ENCODE assay signal across 26 cellular contexts in genomic region chr3:153722157-153722556, GRCh38.
DNase-seq lines count a peak whose midpoint lies in the region; ATAC-seq and TF ChIP-seq lines count a peak whose summit lies in the region.
"Had no signal": no experiment of that assay in that cellular context is flagged by ENCODE, and none has a peak within 500 bp of the region (broad histone marks: within the 10 kb centered on the region; RNA-seq: fewer than 3 reads in every experiment).

No MANE protein-coding gene starts in this region.

- H3K36me3 ChIP-seq in GM23338 (ENCODE audit: insufficient read depth) (no peaks in the 10 kb centered on the region), PC-9 (ENCODE audit: low read depth) (no peaks in the 10 kb centered on the region)
- H3K36me3 ChIP-seq: BE2C, BLaER1 had no signal

- H3K4me3 ChIP-seq in GM23338 (no peak overlapping the region), PC-9 (no peak overlapping the region)
- H3K4me3 ChIP-seq: BLaER1, GM12878 had no signal

- H3K79me2 ChIP-seq in GM23338 (replicated peaks; ENCODE audit: insufficient read depth) = no peaks in the 10 kb centered on the region
- H3K79me2 ChIP-seq in PC-9 (ENCODE audit: low read depth) = no peaks in the 10 kb centered on the region

- no TSS peak for BruUV-seq in PC-9 (replicated peaks; lab: Mats Ljungman, UMichigan)

- H2AFZ ChIP-seq in GM23338 = 0 out of 2 replicates have a peak overlapping the region, but pooled peaks have one; percentile 49
- H2AFZ ChIP-seq in PC-9 = 0 out of 2 replicates have a peak overlapping the region, but pooled peaks have one; percentile 50

- TF ChIP-seq CTCF in GM23338 (conservative IDR thresholded peaks at IDR 0.05; ENCODE audit: low read depth in 2 of 2) (no peak), PC-9 (conservative IDR thresholded peaks at IDR 0.05) (no peak), nephron progenitor cell (IDR thresholded peaks at IDR 0.05) (no peak)

- no peaks in the 10 kb centered on the region for H3K36me3 Mint-ChIP-seq in GM23338 (ENCODE audit: low read depth)
- H3K36me3 Mint-ChIP-seq in nephron progenitor cell (ENCODE audit: low read depth) = no peaks in the 10 kb centered on the region
- H3K36me3 Mint-ChIP-seq: CD14-positive monocyte; CD4-positive, alpha-beta memory T cell; CD4-positive, CD25-positive, alpha-beta regulatory T cell had no signal

- H3F3A ChIP-seq in GM23338 (replicated peaks; ENCODE audit: low read depth) (no peaks in the 10 kb centered on the region), PC-9 (ENCODE audit: insufficient read depth, low read depth) (no peaks in the 10 kb centered on the region)

- intact Hi-C loops in PC-9 (cut with micrococcal nuclease; ENCODE audit: unreplicated experiment) = no loop called here

- no peaks in the 10 kb centered on the region for H4K20me1 ChIP-seq in GM23338 (replicated peaks; ENCODE audit: insufficient read depth)
- no peaks in the 10 kb centered on the region for H4K20me1 ChIP-seq in PC-9 (ENCODE audit: insufficient read depth)
- H4K20me1 ChIP-seq: BLaER1 had no signal

- H3K9me2 ChIP-seq in GM23338 (ENCODE audit: insufficient read depth) (no peaks in the 10 kb centered on the region), PC-9 (ENCODE audit: insufficient read depth) (no peaks in the 10 kb centered on the region)

- H3K27ac Mint-ChIP-seq in GM23338 (no peak overlapping the region), nephron progenitor cell (peak overlapping the region; percentile 20)
- H3K27ac Mint-ChIP-seq: CD14-positive monocyte; CD4-positive, alpha-beta memory T cell; CD4-positive, CD25-positive, alpha-beta regulatory T cell; CD8-positive, alpha-beta memory T cell had no signal

- POLR2A ChIA-PET in PC-9 (lab: Charles Lee; ENCODE audit: unreplicated experiment) = no interaction called here

- H3K27me3 ChIP-seq in GM23338 (ENCODE audit: insufficient read depth) (no peaks in the 10 kb centered on the region), PC-9 (ENCODE audit: insufficient read depth, low read depth) (no peaks in the 10 kb centered on the region)
- H3K27me3 ChIP-seq: BE2C, BLaER1 had no signal

- H3K4me1 ChIP-seq in GM23338 (ENCODE audit: insufficient read depth) (0 out of 2 replicates have a peak, but pooled peaks cover 5% of the 10 kb centered on the region), PC-9 (replicated peaks; ENCODE audit: insufficient read depth) (no peaks in the 10 kb centered on the region)
- H3K4me1 ChIP-seq: BE2C, BLaER1 had no signal

- no peak for ATAC-seq in GM23338
- no peak for ATAC-seq in GM21619 (IDR thresholded peaks at IDR 0.05; ENCODE audit: unreplicated experiment)
- no peak for ATAC-seq in HG03280 (IDR thresholded peaks at IDR 0.05; ENCODE audit: unreplicated experiment)
- ATAC-seq in GM21515 (IDR thresholded peaks at IDR 0.05; ENCODE audit: unreplicated experiment) = no peak
- ATAC-seq: GM12878 had no signal

- H3K9me3 Mint-ChIP-seq in GM23338 = no peaks in the 10 kb centered on the region; the same call in 2 of the 3 replicates
- H3K9me3 Mint-ChIP-seq in nephron progenitor cell = no peaks in the 10 kb centered on the region
- H3K9me3 Mint-ChIP-seq: CD4-positive, alpha-beta memory T cell; CD4-positive, CD25-positive, alpha-beta regulatory T cell; CD8-positive, alpha-beta memory T cell had no signal

- H3K27me3 Mint-ChIP-seq in GM23338 (ENCODE audit: insufficient read depth, low read depth, poor library complexity) (peaks cover 3% of the 10 kb centered on the region), nephron progenitor cell (ENCODE audit: low read depth, poor library complexity) (peaks cover 4% of the 10 kb centered on the region)

- H3K27ac ChIP-seq in GM23338 (ENCODE audit: low read depth) = no peak overlapping the region
- no peak overlapping the region for H3K27ac ChIP-seq in PC-9
- H3K27ac ChIP-seq: BLaER1 had no signal

- DNase-seq in GM23338 (ENCODE audit: low spot score) (no peak), NCI-H69 (lab: John Stamatoyannopoulos, UW) (peak; percentile 7), PC-9 (no peak), nephron progenitor cell (no peak), activated gamma-delta T cell treated with Interleukin-2 at 50 U/mL for 16 hours (no peak)
- DNase-seq: 8988T; ACHN; BE2C; C1 segment of cervical spinal cord; CD4-positive, alpha-beta memory T cell; CD4-positive, CD25-positive, alpha-beta regulatory T cell; CD8-positive, alpha-beta memory T cell; COR-L47; DMS 273 treated with DMSO at 0.1 percent for 48 hours; DMS153; DMS53; DMS79; DND-41; EL; GDM1 had no signal

- H3K4me3 Mint-ChIP-seq in GM23338 (no peak overlapping the region), nephron progenitor cell (no peak overlapping the region)
- H3K4me3 Mint-ChIP-seq: CD14-positive monocyte; CD4-positive, alpha-beta memory T cell; CD4-positive, CD25-positive, alpha-beta regulatory T cell; CD8-positive, alpha-beta memory T cell had no signal

- H3K9me3 ChIP-seq in PC-9 (ENCODE audit: insufficient read depth, low read depth) = no peaks in the 10 kb centered on the region
- H3K9me3 ChIP-seq: BE2C, BLaER1 had no signal

- H3K4me2 ChIP-seq in GM23338 (no peak overlapping the region), PC-9 (no peak overlapping the region)
- H3K4me2 ChIP-seq: BLaER1 had no signal

- H3K4me1 Mint-ChIP-seq in GM23338 (no peaks in the 10 kb centered on the region; the same call in 2 of the 3 replicates), nephron progenitor cell (no peaks in the 10 kb centered on the region)
- H3K4me1 Mint-ChIP-seq: CD14-positive monocyte; CD4-positive, alpha-beta memory T cell; CD4-positive, CD25-positive, alpha-beta regulatory T cell; CD8-positive, alpha-beta memory T cell had no signal

- CTCF ChIA-PET in PC-9 (lab: Charles Lee) = no interaction called here

TF ChIP-seq in GM23338, 12 proteins besides CTCF, POLR2A, EP300 and RAD21 (continues in another document):
- TF ChIP-seq EZH2phosphoT487 (IDR thresholded peaks at IDR 0.05; ENCODE audit: unreplicated experiment) = no peak
- TF ChIP-seq, protein P1, sequence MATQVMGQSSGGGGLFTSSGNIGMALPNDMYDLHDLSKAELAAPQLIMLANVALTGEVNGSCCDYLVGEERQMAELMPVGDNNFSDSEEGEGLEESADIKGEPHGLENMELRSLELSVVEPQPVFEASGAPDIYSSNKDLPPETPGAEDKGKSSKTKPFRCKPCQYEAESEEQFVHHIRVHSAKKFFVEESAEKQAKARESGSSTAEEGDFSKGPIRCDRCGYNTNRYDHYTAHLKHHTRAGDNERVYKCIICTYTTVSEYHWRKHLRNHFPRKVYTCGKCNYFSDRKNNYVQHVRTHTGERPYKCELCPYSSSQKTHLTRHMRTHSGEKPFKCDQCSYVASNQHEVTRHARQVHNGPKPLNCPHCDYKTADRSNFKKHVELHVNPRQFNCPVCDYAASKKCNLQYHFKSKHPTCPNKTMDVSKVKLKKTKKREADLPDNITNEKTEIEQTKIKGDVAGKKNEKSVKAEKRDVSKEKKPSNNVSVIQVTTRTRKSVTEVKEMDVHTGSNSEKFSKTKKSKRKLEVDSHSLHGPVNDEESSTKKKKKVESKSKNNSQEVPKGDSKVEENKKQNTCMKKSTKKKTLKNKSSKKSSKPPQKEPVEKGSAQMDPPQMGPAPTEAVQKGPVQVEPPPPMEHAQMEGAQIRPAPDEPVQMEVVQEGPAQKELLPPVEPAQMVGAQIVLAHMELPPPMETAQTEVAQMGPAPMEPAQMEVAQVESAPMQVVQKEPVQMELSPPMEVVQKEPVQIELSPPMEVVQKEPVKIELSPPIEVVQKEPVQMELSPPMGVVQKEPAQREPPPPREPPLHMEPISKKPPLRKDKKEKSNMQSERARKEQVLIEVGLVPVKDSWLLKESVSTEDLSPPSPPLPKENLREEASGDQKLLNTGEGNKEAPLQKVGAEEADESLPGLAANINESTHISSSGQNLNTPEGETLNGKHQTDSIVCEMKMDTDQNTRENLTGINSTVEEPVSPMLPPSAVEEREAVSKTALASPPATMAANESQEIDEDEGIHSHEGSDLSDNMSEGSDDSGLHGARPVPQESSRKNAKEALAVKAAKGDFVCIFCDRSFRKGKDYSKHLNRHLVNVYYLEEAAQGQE (IDR thresholded peaks at IDR 0.05; ENCODE audit: unreplicated experiment) = no peak
